In genomic region chr18:59904051-59904601, GRCh38 we compare ENCODE assay signal across 3 cellular contexts.
TF ChIP-seq lines count a peak whose summit lies in the region.

No MANE protein-coding gene starts in this region.

TF ChIP-seq in liver, 16 proteins besides CTCF, POLR2A, EP300 and RAD21:
- no peak for TF ChIP-seq EGR1 (IDR thresholded peaks at IDR 0.05; ENCODE audit: low read depth in 2 of 2)
- no peak for TF ChIP-seq FOXA1 (IDR thresholded peaks at IDR 0.05)
- TF ChIP-seq YY1 (IDR thresholded peaks at IDR 0.05) = no peak
- no peak for TF ChIP-seq HNF4G (IDR thresholded peaks at IDR 0.05)

TF ChIP-seq in HepG2, 621 proteins besides CTCF, POLR2A, EP300 and RAD21:
- TF ChIP-seq ZNF605 (CRISPR knock-in tag; IDR thresholded peaks at IDR 0.05) (no peak), ZNF281 (CRISPR knock-in tag; IDR thresholded peaks at IDR 0.05; ENCODE audit: borderline replicate concordance) (no peak), THRA (CRISPR knock-in tag; IDR thresholded peaks at IDR 0.05; ENCODE audit: borderline replicate concordance) (no peak), ATF4 (CRISPR knock-in tag; IDR thresholded peaks at IDR 0.05) (no peak), SYNCRIP (IDR thresholded peaks at IDR 0.05; ENCODE audit: insufficient read depth, low read depth, low read length) (no peak), ZFP36 (IDR thresholded peaks at IDR 0.05; ENCODE audit: borderline replicate concordance, low read depth, low read length, partially characterized antibody) (no peak), THYN1 (CRISPR knock-in tag; IDR thresholded peaks at IDR 0.05; ENCODE audit: borderline replicate concordance, low read depth) (no peak), ZNF616 (CRISPR knock-in tag; IDR thresholded peaks at IDR 0.05; ENCODE audit: low read depth) (no peak), DDIT3 (CRISPR knock-in tag; IDR thresholded peaks at IDR 0.05) (no peak), ZNF615 (CRISPR knock-in tag; IDR thresholded peaks at IDR 0.05; ENCODE audit: borderline replicate concordance) (no peak), RBM22 (optimal IDR thresholded peaks at IDR 0.05; ENCODE audit: low read length) (no peak), ZNF207 (IDR thresholded peaks at IDR 0.05; ENCODE audit: borderline replicate concordance) (no peak), GTF2F1 (IDR thresholded peaks at IDR 0.05; ENCODE audit: low read length) (no peak), TSC22D2 (CRISPR knock-in tag; IDR thresholded peaks at IDR 0.05; ENCODE audit: borderline replicate concordance) (no peak), ZNF816 (CRISPR knock-in tag; IDR thresholded peaks at IDR 0.05; ENCODE audit: borderline replicate concordance) (no peak), ZNF501 (CRISPR knock-in tag; IDR thresholded peaks at IDR 0.05) (no peak), TARDBP (CRISPR knock-in tag; IDR thresholded peaks at IDR 0.05) (no peak), ZNF766 (CRISPR knock-in tag; IDR thresholded peaks at IDR 0.05; ENCODE audit: borderline replicate concordance) (no peak)

TF ChIP-seq in endothelial cell of umbilical vein, 7 proteins besides CTCF, POLR2A, EP300 and RAD21:
- no peak for TF ChIP-seq GATA2 (IDR thresholded peaks at IDR 0.05; ENCODE audit: insufficient read depth, insufficient read length, low read depth, low read length)
- no peak for TF ChIP-seq EZH2 (IDR thresholded peaks at IDR 0.05; ENCODE audit: borderline replicate concordance, low read depth, low read length, severe bottlenecking)
- TF ChIP-seq MYC (IDR thresholded peaks at IDR 0.05; ENCODE audit: low read depth, low read length) = no peak
- TF ChIP-seq JUN (IDR thresholded peaks at IDR 0.05; ENCODE audit: borderline replicate concordance, insufficient read depth, insufficient read length, low read depth) = no peak
- no peak for TF ChIP-seq POLR2AphosphoS5 (IDR thresholded peaks at IDR 0.05; ENCODE audit: insufficient read depth, low read depth, low read length)
- TF ChIP-seq MAX (IDR thresholded peaks at IDR 0.05; ENCODE audit: insufficient read depth, insufficient read length) = no peak
- no peak for TF ChIP-seq FOS (IDR thresholded peaks at IDR 0.05; ENCODE audit: borderline replicate concordance, insufficient read depth, low read length)
